ENCODE assay signal across 9 cellular contexts in genomic region chr12:1917172-1918070, GRCh38. TPM values are rescaled to one million over a fixed set of nuclear protein-coding genes. Genes with fewer than 3 reads are reported as not detected.
DNase-seq lines count a peak whose midpoint lies in the region; ATAC-seq and TF ChIP-seq lines count a peak whose summit lies in the region.
"Had no signal": no experiment of that assay in that cellular context is flagged by ENCODE, and none has a peak within 500 bp of the region (broad histone marks: within the 10 kb centered on the region; RNA-seq: fewer than 3 reads in every experiment).

No MANE protein-coding gene starts in this region.

- H3K4me1 ChIP-seq in vagina = no peaks in the 10 kb centered on the region

- H3K27ac Mint-ChIP-seq in natural killer cell treated with Interleukin-12 subunit alpha and Interleukin-12 subunit beta and Interleukin-15 and Interleukin-18, amount 100 ng/mL, for 72 hours = peak overlapping the region in 1 of 2 donors; percentile 39
- peak overlapping the region in 1 of 2 donors; percentile 35 for H3K27ac Mint-ChIP-seq in natural killer cell
- H3K27ac Mint-ChIP-seq: activated CD4-positive, alpha-beta T cell treated with anti-CD3 and anti-CD28 coated beads for 36 hours had no signal

- H3K27ac ChIP-seq in WERI-Rb-1 = peak overlapping the region; percentile 89
- H3K27ac ChIP-seq in vagina = no peak overlapping the region

- no peaks in the 10 kb centered on the region for H3K36me3 Mint-ChIP-seq in natural killer cell treated with Interleukin-12 subunit alpha and Interleukin-12 subunit beta and Interleukin-15 and Interleukin-18, amount 100 ng/mL, for 72 hours
- no peaks in the 10 kb centered on the region for H3K36me3 Mint-ChIP-seq in natural killer cell

- ATAC-seq in natural killer cell treated with Interleukin-12 subunit alpha and Interleukin-12 subunit beta and Interleukin-15 and Interleukin-18, amount 100 ng/mL, for 72 hours = no peak
- ATAC-seq in natural killer cell = no peak
- ATAC-seq: activated CD4-positive, alpha-beta T cell treated with anti-CD3 and anti-CD28 coated beads for 36 hours had no signal

- intact Hi-C loops in natural killer cell (cut with micrococcal nuclease) (no loop called here), vagina (cut with DNase I) (no loop called here)

- H3K36me3 ChIP-seq in WERI-Rb-1 (no peaks in the 10 kb centered on the region), vagina (no peaks in the 10 kb centered on the region)

- H3K4me1 Mint-ChIP-seq in natural killer cell treated with Interleukin-12 subunit alpha and Interleukin-12 subunit beta and Interleukin-15 and Interleukin-18, amount 100 ng/mL, for 72 hours (ENCODE audit: low read depth in 2 of 2) = peaks cover 13 to 16% of the 10 kb centered on the region in 2 donors
- peaks cover 17 to 31% of the 10 kb centered on the region in 2 donors for H3K4me1 Mint-ChIP-seq in natural killer cell

- no peak for DNase-seq in natural killer cell treated with Interleukin-12 subunit alpha and Interleukin-12 subunit beta and Interleukin-15 and Interleukin-18, amount 100 ng/mL, for 72 hours (ENCODE audit: low spot score)
- DNase-seq in natural killer cell (no peak), WERI-Rb-1 (peak; percentile 51), mesenteric fat pad (ENCODE audit: low spot score) (peak; percentile 71), vagina (ENCODE audit: extremely low spot score in 2 of 2) (peak; percentile 67 to 86), NCI-H2227 treated with DMSO at 0.1 percent for 48 hours (lab: John Stamatoyannopoulos, UW) (no peak), hippocampal formation (lab: John Stamatoyannopoulos, UW) (no peak)
- no peak for DNase-seq in stimulated activated CD4-positive, alpha-beta T cell treated with anti-CD3 and anti-CD28 coated beads, Interleukin-4, amount 100 ng/mL, for 1 hour

- no peaks in the 10 kb centered on the region for H3K9me3 ChIP-seq in WERI-Rb-1 (ENCODE audit: severe bottlenecking)
- no peaks in the 10 kb centered on the region for H3K9me3 ChIP-seq in vagina

- no peaks in the 10 kb centered on the region for H3K9me3 Mint-ChIP-seq in natural killer cell treated with Interleukin-12 subunit alpha and Interleukin-12 subunit beta and Interleukin-15 and Interleukin-18, amount 100 ng/mL, for 72 hours
- no peaks in the 10 kb centered on the region for H3K9me3 Mint-ChIP-seq in natural killer cell

- TF ChIP-seq POLR2A in vagina (IDR thresholded peaks at IDR 0.05) = peak in 1 of 2 donors; percentile 8

- peak overlapping the region; percentile 45 for H3K4me3 Mint-ChIP-seq in natural killer cell treated with Interleukin-12 subunit alpha and Interleukin-12 subunit beta and Interleukin-15 and Interleukin-18, amount 100 ng/mL, for 72 hours
- H3K4me3 Mint-ChIP-seq in natural killer cell = no peak overlapping the region
- H3K4me3 Mint-ChIP-seq: activated CD4-positive, alpha-beta T cell treated with anti-CD3 and anti-CD28 coated beads for 36 hours had no signal

- peaks cover 6 to 11% of the 10 kb centered on the region in 2 donors for H3K27me3 Mint-ChIP-seq in natural killer cell treated with Interleukin-12 subunit alpha and Interleukin-12 subunit beta and Interleukin-15 and Interleukin-18, amount 100 ng/mL, for 72 hours
- H3K27me3 Mint-ChIP-seq in natural killer cell (ENCODE audit: low read depth in 2 of 2) = peaks cover 10 to 13% of the 10 kb centered on the region in 2 donors
- H3K27me3 Mint-ChIP-seq: activated CD4-positive, alpha-beta T cell treated with anti-CD3 and anti-CD28 coated beads for 36 hours had no signal

- no peak for TF ChIP-seq CTCF in natural killer cell (IDR thresholded peaks at IDR 0.05)
- TF ChIP-seq CTCF in WERI-Rb-1 (IDR thresholded peaks at IDR 0.05; ENCODE audit: low read depth, low read length) = no peak
- TF ChIP-seq CTCF in vagina (IDR thresholded peaks at IDR 0.05) = no peak

- H3K27me3 ChIP-seq in WERI-Rb-1 (ENCODE audit: insufficient read depth, low read depth, severe bottlenecking) = no peaks in the 10 kb centered on the region
- no peaks in the 10 kb centered on the region for H3K27me3 ChIP-seq in vagina

- peak overlapping the region; percentile 54 for H3K4me3 ChIP-seq in WERI-Rb-1 (ENCODE audit: low read depth, low read length)
- H3K4me3 ChIP-seq in vagina = peak overlapping the region in 1 of 2 donors; percentile 13

RNA-seq across cellular contexts. Expression of gene CACNA2D4, which starts 1.0 kb away (rescaled TPM):
- total RNA-seq in natural killer cell treated with Interleukin-12 subunit alpha and Interleukin-12 subunit beta and Interleukin-15 and Interleukin-18, amount 100 ng/mL, for 72 hours = 10 to 100 TPM in 1 of 2 donors, 1 to 10 TPM in 1; 4.5 to 12.1 TPM
- 10 to 100 TPM; 26.5 to 49.6 (median 34.9) TPM for total RNA-seq in natural killer cell
- total RNA-seq in mesenteric fat pad = 8.8 TPM
- 2.2 TPM for total RNA-seq in vagina

Comparison
In these comparisons a context has a peak if more than half of its experiments do, and no peak if none do; other contexts are left out.
1. DNase-seq: peak in WERI-Rb-1 (single experiment), mesenteric fat pad (single experiment) and vagina (2 of 2); none in natural killer cell treated with Interleukin-12 subunit alpha and Interleukin-12 subunit beta and Interleukin-15 and Interleukin-18, amount 100 ng/mL, for 72 hours (single experiment), natural killer cell (single experiment), stimulated activated CD4-positive, alpha-beta T cell treated with anti-CD3 and anti-CD28 coated beads, Interleukin-4, amount 100 ng/mL, for 1 hour (single experiment), NCI-H2227 treated with DMSO at 0.1 percent for 48 hours (single experiment) and hippocampal formation (0 of 2).